Comparison of ENCODE assay signal across 8 cellular contexts in the genomic region with DNA sequence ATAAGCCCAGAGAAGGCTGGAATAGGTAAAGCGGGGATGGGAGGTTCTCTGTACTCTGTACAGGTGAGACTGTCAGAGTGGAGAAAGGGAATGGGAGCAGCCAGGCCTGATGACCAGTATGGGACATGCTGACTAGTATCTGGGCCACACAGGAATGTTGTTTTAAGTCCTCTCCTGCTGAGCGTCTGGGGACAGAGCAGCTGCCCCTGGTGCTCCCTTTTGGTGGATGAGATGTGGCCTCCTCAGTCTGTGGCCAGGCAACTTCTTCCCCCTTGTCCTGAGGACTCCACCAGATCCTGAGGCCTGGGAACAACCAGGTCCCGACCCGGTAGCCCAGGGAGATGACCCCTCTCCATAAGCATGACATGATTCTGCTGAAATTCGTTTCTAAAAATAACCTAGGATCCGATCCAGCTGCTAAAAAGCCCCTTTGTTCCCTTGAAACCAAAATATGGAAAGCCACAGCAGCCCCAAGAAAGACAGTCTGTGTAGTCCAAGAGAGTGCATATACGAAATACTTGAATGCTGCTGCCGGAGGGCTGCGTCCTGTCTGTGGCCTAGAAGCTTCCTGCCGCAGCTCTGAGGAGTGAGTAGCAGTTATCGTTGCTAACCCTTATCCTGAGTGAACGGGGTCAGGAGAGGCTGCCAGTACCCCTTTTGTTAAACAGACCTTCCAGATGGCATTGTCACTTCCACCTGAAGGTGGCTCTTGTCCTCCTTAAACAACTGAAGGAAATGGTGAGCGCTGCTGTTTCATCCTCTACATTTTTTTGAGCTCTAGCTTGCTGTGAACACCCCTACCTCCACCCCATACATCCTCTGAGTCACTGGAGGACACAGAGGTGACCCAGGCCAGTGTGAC. TPM values are rescaled to one million over a fixed set of nuclear protein-coding genes. Genes with fewer than 3 reads are reported as not detected.
DNase-seq lines count a peak whose midpoint lies in the region; ATAC-seq and TF ChIP-seq lines count a peak whose summit lies in the region.

No MANE protein-coding gene starts in this region.

- intact Hi-C loops in upper lobe of right lung (cut with DNase I), result no loop called here

- H3K9me3 Mint-ChIP-seq in progenitor cell of endocrine pancreas (ENCODE audit: low read depth), result no peaks in the 10 kb centered on the region

- H3K36me3 ChIP-seq in upper lobe of right lung, result no peaks in the 10 kb centered on the region

- peak overlapping the region; percentile 74 for H3K27ac ChIP-seq in upper lobe of right lung

- H3K4me1 Mint-ChIP-seq in progenitor cell of endocrine pancreas (ENCODE audit: low read depth), result peaks cover 32% of the 10 kb centered on the region

- H3K27me3 ChIP-seq in upper lobe of right lung, result no peaks in the 10 kb centered on the region

- ATAC-seq in GM21825 (IDR thresholded peaks at IDR 0.05; ENCODE audit: unreplicated experiment), result peak; percentile 64
- ATAC-seq in upper lobe of right lung, result peak; percentile 77
- no peak for ATAC-seq in HG03095 (IDR thresholded peaks at IDR 0.05; ENCODE audit: unreplicated experiment)

- no peaks in the 10 kb centered on the region for H3K27me3 Mint-ChIP-seq in progenitor cell of endocrine pancreas

- DNase-seq in 8988T (peak; percentile 74), RPMI7951 (ENCODE audit: low read depth) (peak; percentile 97), foreskin fibroblast (peak; percentile 97), progenitor cell of endocrine pancreas (ENCODE audit: low spot score, unreplicated experiment) (no peak), upper lobe of right lung (no peak)
- peak; percentile 53 for DNase-seq in activated T-helper 9 cell treated with anti-CD3 and anti-CD28 coated beads, Interleukin-2, amount 50 U/mL, for 16 hours (ENCODE audit: low read depth)

- peak overlapping the region; percentile 85 for H3K27ac Mint-ChIP-seq in progenitor cell of endocrine pancreas

- H3K9me3 ChIP-seq in upper lobe of right lung, result no peaks in the 10 kb centered on the region

- H3K4me3 ChIP-seq in foreskin fibroblast (ENCODE audit: low read depth in 1 of 2, low read length in 2 of 2) (no peak overlapping the region), upper lobe of right lung (no peak overlapping the region)

- peak; percentile 24 for TF ChIP-seq CTCF in foreskin fibroblast (IDR thresholded peaks at IDR 0.05; ENCODE audit: low read depth, low read length)
- no peak for TF ChIP-seq CTCF in progenitor cell of endocrine pancreas (IDR thresholded peaks at IDR 0.05; ENCODE audit: unreplicated experiment)
- peak; percentile 37 for TF ChIP-seq CTCF in upper lobe of right lung (IDR thresholded peaks at IDR 0.05)

- peaks cover 57% of the 10 kb centered on the region for H3K4me1 ChIP-seq in upper lobe of right lung

- H3K4me3 Mint-ChIP-seq in progenitor cell of endocrine pancreas (ENCODE audit: low read depth), result no peak overlapping the region

- H3K36me3 Mint-ChIP-seq in progenitor cell of endocrine pancreas (ENCODE audit: insufficient read depth), result peaks cover 1% of the 10 kb centered on the region

RNA-seq across cellular contexts. Expression of a gene that starts 47.1 kb away (rescaled TPM):
- 30.4 and 36.5 TPM in 2 replicates for total RNA-seq in RPMI7951 (2014; rRNA removed; shearing (Covaris generic))
- total RNA-seq in progenitor cell of endocrine pancreas (39.2 and 40.8 TPM in 2 replicates), upper lobe of right lung (93.8 TPM)

Comparison
In these comparisons a context has a peak if more than half of its experiments do, and no peak if none do; other contexts are left out.
1. DNase-seq: peak in 8988T (single experiment), RPMI7951 (single experiment), activated T-helper 9 cell treated with anti-CD3 and anti-CD28 coated beads, Interleukin-2, amount 50 U/mL, for 16 hours (single experiment) and foreskin fibroblast (2 of 2); none in progenitor cell of endocrine pancreas (single experiment) and upper lobe of right lung (single experiment).